7 cellular contexts compared by ENCODE assay signal in genomic region chr15:22803006-22803405, GRCh38. TPM values are rescaled to one million over a fixed set of nuclear protein-coding genes. Genes with fewer than 3 reads are reported as not detected.
A peak's percentile ranks its signal among the peaks of the same experiment; 100 is the strongest.
DNase-seq lines count a peak whose midpoint lies in the region; ATAC-seq, FAIRE-seq and TF ChIP-seq lines count a peak whose summit lies in the region.
"Not testable (repeated sequence)": the region's sequence is repeated elsewhere in the genome, so short reads cannot be mapped to it uniquely, and the experiment has no call there.

No MANE protein-coding gene starts in this region.

- not testable (repeated sequence) for H2BK12ac ChIP-seq in trophoblast cell (ENCODE audit: low read length)

- not testable (repeated sequence) for H3K79me2 ChIP-seq in trophoblast cell (ENCODE audit: control insufficient read depth, insufficient read depth, low read length, poor library complexity)

- peaks cover 28% of the 10 kb centered on the region for H3K36me3 ChIP-seq in BLaER1
- not testable (repeated sequence) for H3K36me3 ChIP-seq in RWPE2 (ENCODE audit: low read depth); trophoblast cell (ENCODE audit: control insufficient read depth in 1 of 2, insufficient read depth in 2 of 2, low read length in 2 of 2)

- peak overlapping the region; percentile 55 for H3K4ac ChIP-seq in trophoblast cell (ENCODE audit: low read depth, low read length)

- peak overlapping the region; percentile 62 for H3K27ac Mint-ChIP-seq in memory B cell

- TF ChIP-seq POLR2A in GM12892 (IDR thresholded peaks at IDR 0.05; ENCODE audit: low read depth, low read length) = not testable (repeated sequence)

- TF ChIP-seq CTCF in RWPE2 (IDR thresholded peaks at IDR 0.05; ENCODE audit: poor library complexity, severe bottlenecking) = not testable (repeated sequence)

- H3K18ac ChIP-seq in trophoblast cell (ENCODE audit: low read length) = not testable (repeated sequence)

- not testable (repeated sequence) for H3K14ac ChIP-seq in trophoblast cell (ENCODE audit: low read length)

- H3K27me3 ChIP-seq in BLaER1; RWPE2 (ENCODE audit: insufficient read depth, poor library complexity, severe bottlenecking); trophoblast cell (ENCODE audit: insufficient read depth, low read length): not testable (repeated sequence)

- peak overlapping the region; percentile 49; the same call in 1 of the 2 replicates for H3K4me2 ChIP-seq in BLaER1
- not testable (repeated sequence) for H3K4me2 ChIP-seq in trophoblast cell (ENCODE audit: low read length)

- ATAC-seq in RWPE2 (ENCODE audit: low read depth); Right ventricle myocardium inferior; memory B cell (ENCODE audit: low read depth): not testable (repeated sequence)

- H2AK5ac ChIP-seq in trophoblast cell (ENCODE audit: low read length) = not testable (repeated sequence)

- not testable (repeated sequence) for H2AFZ ChIP-seq in trophoblast cell (ENCODE audit: insufficient read depth, low read length, poor library complexity)

- DNase-seq in GM12892 (ENCODE audit: insufficient read length); memory B cell (ENCODE audit: low spot score in 2 of 2); trophoblast cell: not testable (repeated sequence)
- DNase-seq in NCI-H82 (lab: John Stamatoyannopoulos, UW) = peak; percentile 39
- peak; percentile 50 for DNase-seq in RWPE2 (ENCODE audit: low spot score)
- DNase-seq in Right ventricle myocardium inferior (ENCODE audit: missing footprints) = peak; percentile 55

- no CpG with 5 or more reads among the region's 10 CpGs for WGBS in trophoblast cell (ENCODE audit: extremely low coverage, insufficient coverage, insufficient read length)

- not testable (repeated sequence) for H3K4me3 ChIP-seq in BLaER1; RWPE2 (ENCODE audit: severe bottlenecking); trophoblast cell (ENCODE audit: low read depth, low read length)

- peaks cover 76% of the 10 kb centered on the region for H4K20me1 ChIP-seq in BLaER1

- not testable (repeated sequence) for H3K27me3 Mint-ChIP-seq in memory B cell

- not testable (repeated sequence) for H3K9ac ChIP-seq in BLaER1; trophoblast cell (ENCODE audit: low read length)

- not testable (repeated sequence) for H3K9me3 Mint-ChIP-seq in memory B cell

- H3K27ac ChIP-seq in BLaER1; RWPE2 (ENCODE audit: poor library complexity, severe bottlenecking); trophoblast cell (ENCODE audit: low read depth, low read length): not testable (repeated sequence)

- peaks cover 28% of the 10 kb centered on the region for H3K4me1 Mint-ChIP-seq in memory B cell

- H2BK120ac ChIP-seq in trophoblast cell (ENCODE audit: insufficient read depth, low read length, poor library complexity) = not testable (repeated sequence)

- peaks cover 62% of the 10 kb centered on the region for H3K4me1 ChIP-seq in BLaER1
- H3K4me1 ChIP-seq in RWPE2 (ENCODE audit: insufficient read depth, poor library complexity, severe bottlenecking); trophoblast cell (ENCODE audit: control insufficient read depth in 1 of 2, insufficient read depth in 2 of 2, low read length in 2 of 2): not testable (repeated sequence)

- not testable (repeated sequence) for H4K8ac ChIP-seq in trophoblast cell (ENCODE audit: low read depth, low read length)

- H2BK5ac ChIP-seq in trophoblast cell (ENCODE audit: low read depth, low read length, poor library complexity) = not testable (repeated sequence)

- H3K36me3 Mint-ChIP-seq in memory B cell = not testable (repeated sequence)

- not testable (repeated sequence) for H4K91ac ChIP-seq in trophoblast cell (ENCODE audit: low read depth, low read length)

- H4K12ac ChIP-seq in trophoblast cell (ENCODE audit: low read depth, low read length) = not testable (repeated sequence)

- H3K79me1 ChIP-seq in trophoblast cell (ENCODE audit: low read length) = not testable (repeated sequence)

- H3K4me3 Mint-ChIP-seq in memory B cell = not testable (repeated sequence)

- intact Hi-C loops in Right ventricle myocardium inferior (cut with DNase I) = not testable (repeated sequence)

- FAIRE-seq in GM12892 (lab: Jason Lieb, UNC) = peak; percentile 62

- H3K23ac ChIP-seq in trophoblast cell (ENCODE audit: low read length) = not testable (repeated sequence)

- peaks cover 12% of the 10 kb centered on the region; the same call in 1 of the 2 replicates for H3K9me3 ChIP-seq in BLaER1
- H3K9me3 ChIP-seq in RWPE2 (ENCODE audit: severe bottlenecking); trophoblast cell (ENCODE audit: insufficient read depth, low read depth, low read length): not testable (repeated sequence)

RNA-seq across cellular contexts. Expression of gene NIPA1, which starts 16.6 kb away (rescaled TPM):
- 17.3 TPM for polyA plus RNA-seq in GM12892 (2012; ENCODE audit: missing spikeins)
- total RNA-seq in Right ventricle myocardium inferior = 5.4 TPM
- 12.1 and 12.7 TPM in 2 replicates for polyA plus RNA-seq in trophoblast cell (2013)

RNA-seq across cellular contexts. Expression of gene NIPA2, which starts 35.5 kb away (rescaled TPM):
- 43.0 TPM for polyA plus RNA-seq in GM12892 (2012; ENCODE audit: missing spikeins)
- 22.6 TPM for total RNA-seq in Right ventricle myocardium inferior
- polyA plus RNA-seq in trophoblast cell (2013) = 81.2 and 81.5 TPM in 2 replicates
